Comparison of ENCODE assay signal across 1 cellular context in genomic region chr11:70233034-70233433, GRCh38.
A peak's percentile ranks its signal among the peaks of the same experiment; 100 is the strongest.
TF ChIP-seq lines count a peak whose summit lies in the region.

No MANE protein-coding gene starts in this region.

TF ChIP-seq in H1, 55 proteins besides CTCF, POLR2A, EP300 and RAD21:
- TF ChIP-seq NANOG (IDR thresholded peaks at IDR 0.05; ENCODE audit: insufficient read depth, low read depth, low read length, poor library complexity, severe bottlenecking) (no peak), KDM1A (IDR thresholded peaks at IDR 0.05; ENCODE audit: borderline replicate concordance, low read length) (peak; percentile 92), TBP (IDR thresholded peaks at IDR 0.05; ENCODE audit: low read depth, low read length) (no peak), KDM5A (IDR thresholded peaks at IDR 0.05; ENCODE audit: low read length) (no peak), SIX5 (IDR thresholded peaks at IDR 0.05; ENCODE audit: low read depth, low read length) (no peak), HDAC2 (IDR thresholded peaks at IDR 0.05; ENCODE audit: borderline replicate concordance in 1 of 2, low read depth in 2 of 2, low read length in 2 of 2) (peak in 1 of 2 experiments; percentile 73; a peak in 1 of 4 replicates)
